1 cellular context compared by ENCODE assay signal in the genomic region with DNA sequence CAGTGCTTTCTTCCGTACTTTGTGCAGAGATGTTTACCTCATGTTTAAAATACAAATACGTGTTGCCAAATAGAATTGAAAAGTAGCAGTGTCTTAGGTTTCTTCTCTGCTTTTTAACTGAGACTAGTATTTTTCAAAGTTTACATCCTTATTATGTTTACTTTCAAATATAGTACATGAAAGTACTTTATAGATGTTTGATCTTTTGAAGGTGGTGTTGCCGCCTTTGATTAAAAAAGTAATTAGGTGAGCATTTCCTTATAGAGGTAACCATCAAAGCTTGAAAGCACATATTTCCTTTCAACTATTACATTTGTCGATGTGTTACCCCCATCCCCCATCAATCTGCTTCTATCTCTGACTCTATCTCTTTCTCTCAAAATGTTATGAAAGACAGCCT.
TF ChIP-seq lines count a peak whose summit lies in the region.

No MANE protein-coding gene starts in this region.

TF ChIP-seq in H1, 55 proteins besides CTCF, POLR2A, EP300 and RAD21:
- TF ChIP-seq TCF12 (IDR thresholded peaks at IDR 0.05; ENCODE audit: low read depth, low read length): no peak
- no peak for TF ChIP-seq EZH2 (IDR thresholded peaks at IDR 0.05; ENCODE audit: low read depth, low read length, severe bottlenecking)
- no peak for TF ChIP-seq KDM4A (IDR thresholded peaks at IDR 0.05; ENCODE audit: low read depth, low read length, severe bottlenecking)
- TF ChIP-seq CEBPB (IDR thresholded peaks at IDR 0.05; ENCODE audit: low read depth, low read length): no peak
- TF ChIP-seq RNF2 (IDR thresholded peaks at IDR 0.05; ENCODE audit: borderline replicate concordance, low read depth, low read length, missing control alignments, poor library complexity, severe bottlenecking): no peak
- no peak for TF ChIP-seq POLR2AphosphoS5 (IDR thresholded peaks at IDR 0.05; ENCODE audit: low read depth, low read length)
- no peak for TF ChIP-seq TEAD4 (IDR thresholded peaks at IDR 0.05; ENCODE audit: low read depth, low read length)
- TF ChIP-seq, protein P1, sequence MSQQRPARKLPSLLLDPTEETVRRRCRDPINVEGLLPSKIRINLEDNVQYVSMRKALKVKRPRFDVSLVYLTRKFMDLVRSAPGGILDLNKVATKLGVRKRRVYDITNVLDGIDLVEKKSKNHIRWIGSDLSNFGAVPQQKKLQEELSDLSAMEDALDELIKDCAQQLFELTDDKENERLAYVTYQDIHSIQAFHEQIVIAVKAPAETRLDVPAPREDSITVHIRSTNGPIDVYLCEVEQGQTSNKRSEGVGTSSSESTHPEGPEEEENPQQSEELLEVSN (IDR thresholded peaks at IDR 0.05): no peak
- TF ChIP-seq GABPA (IDR thresholded peaks at IDR 0.05; ENCODE audit: borderline replicate concordance, insufficient read depth, low read length): no peak
- TF ChIP-seq FOSL1 (IDR thresholded peaks at IDR 0.05; ENCODE audit: insufficient read depth, low read depth, low read length): no peak
- TF ChIP-seq TBP (IDR thresholded peaks at IDR 0.05; ENCODE audit: low read depth, low read length): no peak
- no peak for TF ChIP-seq CHD2 (IDR thresholded peaks at IDR 0.05; ENCODE audit: low read length)
